ENCODE assay signal across 20 cellular contexts in the genomic region with DNA sequence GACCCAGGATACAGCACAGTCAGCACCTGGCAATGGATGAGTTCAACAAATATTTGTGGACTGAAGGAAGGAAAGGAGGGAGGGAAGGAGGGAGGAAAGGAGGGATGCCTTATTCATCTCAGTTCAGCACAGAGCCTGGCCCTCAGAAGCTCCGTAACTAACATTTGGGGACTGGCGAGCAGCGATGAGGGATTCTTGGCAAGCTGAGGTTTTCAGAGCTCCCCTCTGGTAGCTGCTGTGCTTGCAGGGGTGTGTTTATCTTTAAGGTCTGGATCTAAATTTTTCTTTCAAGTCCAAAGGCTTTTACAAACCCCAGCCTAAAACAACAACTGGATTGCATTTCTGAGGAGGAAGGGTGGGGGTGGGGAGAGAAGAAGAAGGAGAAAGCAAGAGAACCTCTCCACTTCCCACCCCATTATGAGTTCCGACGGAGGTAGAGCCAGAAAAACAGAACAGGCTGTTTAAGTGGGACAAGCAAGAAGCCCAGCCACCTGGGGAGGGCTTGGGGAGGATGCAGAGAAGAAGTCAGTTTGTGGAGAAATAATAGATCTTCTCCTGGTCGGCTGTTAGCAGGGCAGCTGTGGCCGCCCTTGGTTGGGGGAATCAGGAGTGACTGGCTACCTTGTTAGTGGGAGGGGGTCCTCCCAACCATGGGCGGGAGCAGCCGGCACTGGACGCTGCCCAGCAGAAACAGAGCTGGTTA.
DNase-seq lines count a peak whose midpoint lies in the region; ATAC-seq, FAIRE-seq and TF ChIP-seq lines count a peak whose summit lies in the region.
"Had no signal": no experiment of that assay in that cellular context is flagged by ENCODE, and none has a peak within 500 bp of the region (broad histone marks: within the 10 kb centered on the region; RNA-seq: fewer than 3 reads in every experiment).

No MANE protein-coding gene starts in this region.

- no peak overlapping the region for H3K23ac ChIP-seq in H9 (ENCODE audit: insufficient read length, low read depth, low read length)

- H3K27ac Mint-ChIP-seq in astrocyte (ENCODE audit: unreplicated experiment) (peak overlapping the region; percentile 83), H9 (no peak overlapping the region)
- H3K27ac Mint-ChIP-seq in activated naive CD4-positive, alpha-beta T cell treated with anti-CD3 and anti-CD28 coated beads, Interleukin-2, amount 50 U/mL, for 72 hours, result no peak overlapping the region

- no peak for FAIRE-seq in astrocyte (lab: Jason Lieb, UNC)

- H3K9me3 Mint-ChIP-seq in astrocyte (ENCODE audit: unreplicated experiment) (no peaks in the 10 kb centered on the region), H9 (no peaks in the 10 kb centered on the region)
- H3K9me3 Mint-ChIP-seq in activated naive CD4-positive, alpha-beta T cell treated with anti-CD3 and anti-CD28 coated beads, Interleukin-2, amount 50 U/mL, for 72 hours, result no peaks in the 10 kb centered on the region

- H2BK15ac ChIP-seq in H9 (ENCODE audit: low read depth, low read length), result no peak overlapping the region

- no peak overlapping the region for H3K18ac ChIP-seq in H9 (ENCODE audit: insufficient read length, low read depth, low read length)

- no peak overlapping the region for H2BK20ac ChIP-seq in H9 (ENCODE audit: low read depth, low read length, poor library complexity, severe bottlenecking)

- H3K9me3 ChIP-seq in astrocyte (ENCODE audit: insufficient read depth, low read depth, low read length) (no peaks in the 10 kb centered on the region), iPS-18c (ENCODE audit: control insufficient read depth, insufficient read depth, low read length) (peaks cover 4% of the 10 kb centered on the region), H9 (ENCODE audit: control insufficient read depth, low read depth, low read length) (no peaks in the 10 kb centered on the region)
- H3K9me3 ChIP-seq: ascending aorta, Caco-2, suprapubic skin had no signal

- H4K5ac ChIP-seq in H9 (ENCODE audit: insufficient read length, low read depth, low read length), result no peak overlapping the region

- H3K4me1 Mint-ChIP-seq in astrocyte (ENCODE audit: low read depth, unreplicated experiment), result peaks cover 24% of the 10 kb centered on the region
- peaks cover 55 to 56% of the 10 kb centered on the region in 2 experiments for H3K4me1 Mint-ChIP-seq in H9

- H2BK5ac ChIP-seq in H9 (ENCODE audit: insufficient read length, low read length), result no peak overlapping the region

- H4K20me1 ChIP-seq in astrocyte (ENCODE audit: insufficient read depth, low read length), result no peaks in the 10 kb centered on the region
- H4K20me1 ChIP-seq in H9 (ENCODE audit: control insufficient read depth, insufficient read depth, insufficient read length), result no peaks in the 10 kb centered on the region

- H3K27me3 Mint-ChIP-seq in astrocyte (ENCODE audit: low read depth, unreplicated experiment) (peaks cover 30% of the 10 kb centered on the region), H9 (ENCODE audit: low read depth) (no peaks in the 10 kb centered on the region; the same call in 1 of the 2 replicates)

- TF ChIP-seq CTCF in astrocyte (IDR thresholded peaks at IDR 0.05; ENCODE audit: insufficient read depth, low read depth, low read length) (no peak), H9 (conservative IDR thresholded peaks at IDR 0.05) (no peak)

- H3T11ph ChIP-seq in H9 (ENCODE audit: low read length), result no peak overlapping the region

- no peak overlapping the region for H4K91ac ChIP-seq in H9 (ENCODE audit: insufficient read length, low read depth, low read length)

- H2BK12ac ChIP-seq in H9 (ENCODE audit: insufficient read length, low read depth, low read length), result no peak overlapping the region

- no peak overlapping the region for H2BK120ac ChIP-seq in H9 (ENCODE audit: low read depth, low read length, poor library complexity, severe bottlenecking)

- H3K27me3 ChIP-seq in astrocyte (ENCODE audit: insufficient read depth, low read length) (peaks cover 68% of the 10 kb centered on the region), rectal smooth muscle tissue (ENCODE audit: control insufficient read depth, insufficient read depth, low read length) (no peaks in the 10 kb centered on the region), H9 (ENCODE audit: insufficient read depth, low read length) (no peaks in the 10 kb centered on the region)
- H3K27me3 ChIP-seq: ascending aorta, suprapubic skin had no signal

- H2AK5ac ChIP-seq in H9 (ENCODE audit: insufficient read length, low read length), result no peak overlapping the region

- WGBS in H9 (ENCODE audit: extremely low coverage, insufficient read length, low lambda C conversion rate), result no CpG with 5 or more reads among the region's 10 CpGs

- H3K14ac ChIP-seq in H9 (ENCODE audit: insufficient read depth, low read length), result no peak overlapping the region

- no peak overlapping the region for H2AFZ ChIP-seq in astrocyte (ENCODE audit: low read depth, low read length)
- no peak overlapping the region for H2AFZ ChIP-seq in H9 (ENCODE audit: low read length)
- H2AFZ ChIP-seq: parathyroid adenoma had no signal

- no peak overlapping the region for H3K56ac ChIP-seq in H9 (ENCODE audit: insufficient read length, low read depth, low read length)

- no peak for ATAC-seq in HG02571 (IDR thresholded peaks at IDR 0.05; ENCODE audit: unreplicated experiment)
- ATAC-seq in GM18858 (IDR thresholded peaks at IDR 0.05; ENCODE audit: unreplicated experiment), result no peak
- no peak for ATAC-seq in activated naive CD4-positive, alpha-beta T cell treated with anti-CD3 and anti-CD28 coated beads, Interleukin-2, amount 50 U/mL, for 72 hours

- H3K27ac ChIP-seq in astrocyte (ENCODE audit: low read depth, low read length) (no peak overlapping the region), rectal smooth muscle tissue (ENCODE audit: low read depth, low read length) (peak overlapping the region; percentile 85), H9 (ENCODE audit: insufficient read length, low read depth, low read length) (no peak overlapping the region)
- H3K27ac ChIP-seq: parathyroid adenoma, suprapubic skin, VCaP had no signal

- H3K4me3 ChIP-seq in astrocyte (ENCODE audit: insufficient read depth, low read depth, low read length) (no peak overlapping the region), iPS-18c (ENCODE audit: insufficient read depth, low read depth, low read length) (peak overlapping the region; percentile 21; the same call in 1 of the 2 replicates), rectal smooth muscle tissue (ENCODE audit: low read length) (peak overlapping the region; percentile 46)
- H3K4me3 ChIP-seq: suprapubic skin had no signal

- H3K79me1 ChIP-seq in H9 (ENCODE audit: insufficient read depth, low read depth, low read length, poor library complexity, severe bottlenecking), result no peaks in the 10 kb centered on the region

- no peaks in the 10 kb centered on the region for H3K79me2 ChIP-seq in astrocyte (ENCODE audit: insufficient read depth, low read length)
- H3K79me2 ChIP-seq in H9 (ENCODE audit: insufficient read depth, low read length), result no peaks in the 10 kb centered on the region
- H3K79me2 ChIP-seq: parathyroid adenoma had no signal

- H3K4me2 ChIP-seq in astrocyte (ENCODE audit: low read length), result peak overlapping the region; percentile 31
- H3K4me2 ChIP-seq in H9 (ENCODE audit: insufficient read depth, insufficient read length, low read length), result no peak overlapping the region

- H3K4me1 ChIP-seq in astrocyte (ENCODE audit: insufficient read depth, low read length) (no peaks in the 10 kb centered on the region), rectal smooth muscle tissue (ENCODE audit: control insufficient read depth, insufficient read depth, low read length) (peaks cover 20% of the 10 kb centered on the region), H9 (ENCODE audit: insufficient read depth, low read length) (peaks cover 11% of the 10 kb centered on the region)
- H3K4me1 ChIP-seq: Caco-2, parathyroid adenoma had no signal

- no peaks in the 10 kb centered on the region for H3K36me3 ChIP-seq in astrocyte (ENCODE audit: insufficient read depth, low read length)
- no peaks in the 10 kb centered on the region for H3K36me3 ChIP-seq in rectal smooth muscle tissue (ENCODE audit: control insufficient read depth, insufficient read depth, low read length)
- H3K36me3 ChIP-seq: ascending aorta, suprapubic skin had no signal

- H3K9ac ChIP-seq in astrocyte (ENCODE audit: low read length) (no peak overlapping the region), rectal smooth muscle tissue (ENCODE audit: low read length) (no peak overlapping the region), H9 (ENCODE audit: extremely low read depth, insufficient read length, low read length) (no peak overlapping the region)
- H3K9ac ChIP-seq: parathyroid adenoma had no signal

- no peak overlapping the region for H3K4ac ChIP-seq in H9 (ENCODE audit: low read depth, low read length)

- DNase-seq in AG08396 (ENCODE audit: low spot score) (peak; percentile 26), astrocyte (ENCODE audit: low read depth) (peak; percentile 22), H9 (no peak)
- no peak for DNase-seq in activated naive CD4-positive, alpha-beta T cell treated with anti-CD3 and anti-CD28 coated beads, Interleukin-2, amount 50 U/mL, for 72 hours (ENCODE audit: low spot score in 2 of 2)
- DNase-seq: ACHN; activated CD8-positive, alpha-beta memory T cell treated with anti-CD3 and anti-CD28 coated beads for 24 hours; Caco-2; mammary epithelial cell; NCI-H1694; NCI-H748 treated with DMSO at 0.1 percent for 48 hours; stimulated activated CD4-positive, alpha-beta T cell treated with anti-CD3 and anti-CD28 coated beads, Interleukin-15, amount 100 ng/mL, for 24 hours; SW 1271 had no signal

- H3K36me3 Mint-ChIP-seq in astrocyte (ENCODE audit: low read depth, unreplicated experiment) (peaks cover 2% of the 10 kb centered on the region), H9 (ENCODE audit: insufficient read depth in 1 of 3, low read depth in 3 of 3) (no peaks in the 10 kb centered on the region)
- H3K36me3 Mint-ChIP-seq in activated naive CD4-positive, alpha-beta T cell treated with anti-CD3 and anti-CD28 coated beads, Interleukin-2, amount 50 U/mL, for 72 hours, result no peaks in the 10 kb centered on the region

- no peak overlapping the region for H4K8ac ChIP-seq in H9 (replicated peaks; ENCODE audit: insufficient read length, low read depth, low read length)

- H3K23me2 ChIP-seq in H9 (ENCODE audit: insufficient read length, low read depth, low read length, poor library complexity, severe bottlenecking), result no peaks in the 10 kb centered on the region

- H3K4me3 Mint-ChIP-seq in astrocyte (ENCODE audit: unreplicated experiment), result no peak overlapping the region
- H3K4me3 Mint-ChIP-seq in H9, result no peak overlapping the region

Comparison
In these comparisons a context has a peak if more than half of its experiments do, and no peak if none do; other contexts are left out.
1. DNase-seq: peak in AG08396 (single experiment) and astrocyte (single experiment); none in H9 (single experiment) and activated naive CD4-positive, alpha-beta T cell treated with anti-CD3 and anti-CD28 coated beads, Interleukin-2, amount 50 U/mL, for 72 hours (0 of 2).